ENCODE assay signal across 23 cellular contexts in genomic region chr3:31553258-31553657, GRCh38.
"Had no signal": no experiment of that assay in that cellular context is flagged by ENCODE, and none has a peak within 500 bp of the region (broad histone marks: within the 10 kb centered on the region; RNA-seq: fewer than 3 reads in every experiment).

No MANE protein-coding gene starts in this region.

- H3K27me3 ChIP-seq: dorsolateral prefrontal cortex, esophagus muscularis mucosa, foreskin keratinocyte, gastroesophageal sphincter, heart left ventricle, hepatocyte, left lung had no signal

- H3K9me3 ChIP-seq: esophagus muscularis mucosa, gastroesophageal sphincter, left lung, lower lobe of right lung, mucosa of descending colon had no signal

- H3K36me3 ChIP-seq: esophagus muscularis mucosa, gastroesophageal sphincter, heart left ventricle, left lung, lower lobe of right lung had no signal

- H3K4me3 ChIP-seq: coronary artery, dorsolateral prefrontal cortex, esophagus muscularis mucosa, gastroesophageal sphincter, heart left ventricle, hepatocyte, left lung, lower lobe of right lung, mucosa of descending colon had no signal

- H2AFZ ChIP-seq: hepatocyte had no signal

- FAIRE-seq: colon, endothelial cell of umbilical vein, frontal cortex, keratinocyte had no signal

- H3K4me2 ChIP-seq: hepatocyte had no signal

- DNase-seq: dermis blood vessel endothelial cell; dorsolateral prefrontal cortex; effector CD4-positive, alpha-beta T cell; effector memory CD4-positive, alpha-beta T cell; foreskin keratinocyte; heart left ventricle; hypothalamus; immature natural killer cell; left cardiac atrium; left lung; left ventricle myocardium superior; lower lobe of right lung; mesenchymal stem cell; mucosa of descending colon; naive B cell had no signal
